In the genomic region with DNA sequence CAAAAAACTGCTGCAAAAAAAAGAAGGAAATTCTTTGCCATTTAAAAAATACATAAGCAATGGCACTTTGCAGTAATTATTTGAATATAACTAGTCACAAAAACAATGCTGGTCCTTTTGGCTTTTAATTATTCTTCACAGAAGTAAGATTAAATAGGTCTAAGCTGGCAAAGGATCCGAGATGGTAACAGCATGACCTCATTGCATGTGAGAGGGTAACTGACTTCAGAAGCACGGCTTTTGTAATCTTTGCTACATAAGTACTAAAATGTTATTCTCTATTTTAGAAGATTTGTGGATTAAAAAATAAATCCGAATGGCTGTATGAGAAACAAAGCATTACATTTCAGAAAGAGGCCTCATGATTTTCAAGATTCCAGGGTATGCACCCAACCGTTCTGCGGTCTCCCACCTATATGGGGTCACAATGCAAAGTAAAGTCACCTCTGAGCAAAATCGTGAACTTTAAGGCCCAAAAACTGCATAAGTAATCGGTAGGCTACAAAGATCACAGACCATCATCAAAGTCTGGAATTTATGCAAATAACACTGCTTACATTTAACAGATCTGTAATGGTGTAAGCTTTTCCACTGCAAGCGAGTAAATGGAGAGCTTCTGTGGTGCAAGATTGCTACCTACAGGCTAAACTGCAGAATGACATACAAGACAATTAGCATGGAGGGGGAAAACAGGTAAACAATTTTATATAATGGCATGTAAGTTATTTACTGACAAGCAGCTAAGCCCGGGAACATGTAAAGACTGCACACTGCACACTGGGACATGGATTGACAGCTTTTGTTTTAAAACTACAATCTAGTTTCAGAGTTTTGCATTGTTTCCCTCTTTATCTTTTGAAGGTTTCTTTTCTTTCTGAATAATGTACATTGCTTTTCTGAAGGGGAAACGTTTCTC, we compare ENCODE assay signal across 8 cellular contexts.
A peak's percentile ranks its signal among the peaks of the same experiment; 100 is the strongest.
DNase-seq lines count a peak whose midpoint lies in the region; ATAC-seq and TF ChIP-seq lines count a peak whose summit lies in the region.

No MANE protein-coding gene starts in this region.

- no peaks in the 10 kb centered on the region for H3K27me3 ChIP-seq in PC-3 (ENCODE audit: low read length)
- H3K27me3 ChIP-seq in liver (ENCODE audit: control insufficient read depth in 4 of 4, insufficient read depth in 4 of 4, low read length in 3 of 4) = peaks cover 0 to 3% (median 0%) of the 10 kb centered on the region in 4 donors

- peak; percentile 72 to 81 for TF ChIP-seq RAD21 in liver (IDR thresholded peaks at IDR 0.05)

- H3K9me2 ChIP-seq in PC-3 (replicated peaks; ENCODE audit: low read length) = no peaks in the 10 kb centered on the region

- no peaks in the 10 kb centered on the region for H4K20me1 ChIP-seq in PC-3 (ENCODE audit: low read length)

- H3K36me3 ChIP-seq in PC-3 (ENCODE audit: low read depth, low read length) = no peaks in the 10 kb centered on the region
- no peaks in the 10 kb centered on the region for H3K36me3 ChIP-seq in liver (ENCODE audit: control insufficient read depth in 4 of 4, insufficient read depth in 3 of 4, low read depth in 1 of 4, low read length in 3 of 4)

- BruUV-seq in PC-3 (replicated peaks; lab: Mats Ljungman, UMichigan) = no TSS peak

- H3K79me2 ChIP-seq in PC-3 (ENCODE audit: low read length) = no peaks in the 10 kb centered on the region

- no peaks in the 10 kb centered on the region for H3K9me3 ChIP-seq in PC-3 (ENCODE audit: low read length)
- H3K9me3 ChIP-seq in liver (ENCODE audit: control insufficient read depth in 4 of 4, low read length in 3 of 4) = no peaks in the 10 kb centered on the region

- intact Hi-C loops in PC-3 (cut with micrococcal nuclease) (loop anchor here (10.0 kb wide), 1 partner anchor 325 kb away; no protein-coding TSS in a partner anchor), posterior cingulate gyrus (cut with DNase I) (loop anchor here (5.0 kb wide), 1 partner anchor 323 kb away; no protein-coding TSS in a partner anchor)

- DNase-seq in stimulated activated CD4-positive, alpha-beta T cell treated with anti-CD3 and anti-CD28 coated beads, Interleukin-1b, Interleukin-23, amount 100 ng/mL, for 48 hours = peak; percentile 10
- DNase-seq in stimulated activated CD4-positive, alpha-beta T cell treated with anti-CD3 and anti-CD28 coated beads, Interleukin-2, amount 100 ng/mL, for 24 hours = no peak
- peak; percentile 12 for DNase-seq in HPDE6-E6E7 (ENCODE audit: extremely low spot score)
- DNase-seq in PC-3 = peak; percentile 51
- peak; percentile 73 to 74 for DNase-seq in cardiac fibroblast (ENCODE audit: low read depth in 2 of 2)
- DNase-seq in posterior cingulate gyrus = no peak

- no peak overlapping the region for H3K4me2 ChIP-seq in PC-3 (ENCODE audit: low read length)

- WGBS in liver = 38% methylated on average over 10 of the region's 10 CpGs

- ATAC-seq in GM21526 (IDR thresholded peaks at IDR 0.05; ENCODE audit: low FRiP score, unreplicated experiment) (peak; percentile 97), PC-3 (peak; percentile 64; the same call in 1 of the 2 replicates)

- TF ChIP-seq CTCF in PC-3 (conservative IDR thresholded peaks at IDR 0.05; ENCODE audit: low read depth, low read length) (peak; percentile 78), cardiac fibroblast (IDR thresholded peaks at IDR 0.05; ENCODE audit: low read depth, low read length) (peak; percentile 71), liver (IDR thresholded peaks at IDR 0.05; ENCODE audit: low read depth, low read length, missing input control) (peak; percentile 31)

- no peak overlapping the region for H2AFZ ChIP-seq in PC-3 (ENCODE audit: low read length)

- H3K9ac ChIP-seq in PC-3 (ENCODE audit: low read length) = no peak overlapping the region
- no peak overlapping the region for H3K9ac ChIP-seq in liver (ENCODE audit: low read depth in 1 of 2, low read length in 2 of 2)

- H3K4me3 ChIP-seq in PC-3 (ENCODE audit: low read length) (no peak overlapping the region), cardiac fibroblast (replicated peaks in 1 of 2; ENCODE audit: low read depth in 2 of 2, low read length in 2 of 2) (no peak overlapping the region), liver (ENCODE audit: low read depth in 1 of 3, low read length in 3 of 3) (no peak overlapping the region)

- H3F3A ChIP-seq in PC-3 (ENCODE audit: low read length, unreplicated experiment) = no peaks in the 10 kb centered on the region

- H3K27ac ChIP-seq in PC-3 (ENCODE audit: low read length) = no peak overlapping the region
- no peak overlapping the region for H3K27ac ChIP-seq in liver (ENCODE audit: low read depth in 1 of 2, low read length in 2 of 2)

- CTCF ChIA-PET in PC-3 (lab: Charles Lee) = no interaction called here

- H3K4me1 ChIP-seq in PC-3 (ENCODE audit: insufficient read depth, low read length) (no peaks in the 10 kb centered on the region), liver (ENCODE audit: control insufficient read depth in 4 of 4, insufficient read depth in 4 of 4, low read length in 3 of 4) (no peaks in the 10 kb centered on the region)

- POLR2A ChIA-PET in PC-3 (lab: Charles Lee; ENCODE audit: unreplicated experiment) = no interaction called here

TF ChIP-seq in liver, 16 proteins besides CTCF, POLR2A, EP300 and RAD21:
- TF ChIP-seq FOXA1 (IDR thresholded peaks at IDR 0.05) (no peak), EGR1 (IDR thresholded peaks at IDR 0.05; ENCODE audit: low read depth in 2 of 2) (no peak), TAF1 (conservative IDR thresholded peaks at IDR 0.05) (no peak), NR2F2 (IDR thresholded peaks at IDR 0.05) (no peak), HNF4A (conservative IDR thresholded peaks at IDR 0.05) (no peak), SP1 (IDR thresholded peaks at IDR 0.05) (no peak), JUND (IDR thresholded peaks at IDR 0.05) (no peak)
- TF ChIP-seq, protein P1, sequence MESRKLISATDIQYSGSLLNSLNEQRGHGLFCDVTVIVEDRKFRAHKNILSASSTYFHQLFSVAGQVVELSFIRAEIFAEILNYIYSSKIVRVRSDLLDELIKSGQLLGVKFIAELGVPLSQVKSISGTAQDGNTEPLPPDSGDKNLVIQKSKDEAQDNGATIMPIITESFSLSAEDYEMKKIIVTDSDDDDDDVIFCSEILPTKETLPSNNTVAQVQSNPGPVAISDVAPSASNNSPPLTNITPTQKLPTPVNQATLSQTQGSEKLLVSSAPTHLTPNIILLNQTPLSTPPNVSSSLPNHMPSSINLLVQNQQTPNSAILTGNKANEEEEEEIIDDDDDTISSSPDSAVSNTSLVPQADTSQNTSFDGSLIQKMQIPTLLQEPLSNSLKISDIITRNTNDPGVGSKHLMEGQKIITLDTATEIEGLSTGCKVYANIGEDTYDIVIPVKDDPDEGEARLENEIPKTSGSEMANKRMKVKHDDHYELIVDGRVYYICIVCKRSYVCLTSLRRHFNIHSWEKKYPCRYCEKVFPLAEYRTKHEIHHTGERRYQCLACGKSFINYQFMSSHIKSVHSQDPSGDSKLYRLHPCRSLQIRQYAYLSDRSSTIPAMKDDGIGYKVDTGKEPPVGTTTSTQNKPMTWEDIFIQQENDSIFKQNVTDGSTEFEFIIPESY (IDR thresholded peaks at IDR 0.05) = no peak
TF ChIP-seq in liver: peak in this region for 0.

Comparison
In these comparisons a context has a peak if more than half of its experiments do, and no peak if none do; other contexts are left out.
1. DNase-seq: peak in stimulated activated CD4-positive, alpha-beta T cell treated with anti-CD3 and anti-CD28 coated beads, Interleukin-1b, Interleukin-23, amount 100 ng/mL, for 48 hours (single experiment), HPDE6-E6E7 (single experiment), PC-3 (single experiment) and cardiac fibroblast (2 of 2); none in stimulated activated CD4-positive, alpha-beta T cell treated with anti-CD3 and anti-CD28 coated beads, Interleukin-2, amount 100 ng/mL, for 24 hours (0 of 2) and posterior cingulate gyrus (0 of 10).
2. Peak in every context shown above with its lines, with median percentiles within 50 percentile points of each other: CTCF ChIP-seq.